ENCODE assay signal across 8 cellular contexts in genomic region chr1:94463765-94464330, GRCh38. TPM values are rescaled to one million over a fixed set of nuclear protein-coding genes. Genes with fewer than 3 reads are reported as not detected.
A peak's percentile ranks its signal among the peaks of the same experiment; 100 is the strongest.
DNase-seq lines count a peak whose midpoint lies in the region; ATAC-seq, FAIRE-seq and TF ChIP-seq lines count a peak whose summit lies in the region.

No MANE protein-coding gene starts in this region.

- H3K9me1 ChIP-seq in endothelial cell of umbilical vein (replicated peaks; ENCODE audit: control insufficient read depth, extremely low read depth, insufficient read depth, low read length) = no peaks in the 10 kb centered on the region

- H3K4me3 ChIP-seq in endothelial cell of umbilical vein (replicated peaks in 1 of 3; ENCODE audit: insufficient read depth in 1 of 3, low read depth in 1 of 3, low read length in 3 of 3) = no peak overlapping the region

- no peak overlapping the region for H3K9ac ChIP-seq in endothelial cell of umbilical vein (replicated peaks; ENCODE audit: extremely low read depth, insufficient read depth, low read length)

- dilution Hi-C loops in endothelial cell of umbilical vein (cut with MboI; ENCODE audit: extremely low pct_ligation_motif_present, low sequenced_read_pairs) = no loop called here

- H3K4me2 ChIP-seq in endothelial cell of umbilical vein (ENCODE audit: insufficient read depth, low read length) = no peak overlapping the region

- no peaks in the 10 kb centered on the region for H3K27me3 ChIP-seq in endothelial cell of umbilical vein (ENCODE audit: control insufficient read depth in 2 of 2, insufficient read depth in 2 of 2, low read length in 2 of 2)

- H4K20me1 ChIP-seq in endothelial cell of umbilical vein (replicated peaks; ENCODE audit: control insufficient read depth, extremely low read depth, insufficient read depth, low read length) = no peaks in the 10 kb centered on the region

- no peaks in the 10 kb centered on the region for H3K4me1 ChIP-seq in endothelial cell of umbilical vein (ENCODE audit: control insufficient read depth, extremely low read depth, insufficient read depth, low read length)

- H3K79me2 ChIP-seq in endothelial cell of umbilical vein (ENCODE audit: control insufficient read depth, insufficient read depth, low read length) = no peaks in the 10 kb centered on the region

- no peaks in the 10 kb centered on the region for H3K9me3 ChIP-seq in endothelial cell of umbilical vein (replicated peaks; ENCODE audit: control insufficient read depth, insufficient read depth, low read length)

- ATAC-seq in HG03565 (IDR thresholded peaks at IDR 0.05; ENCODE audit: unreplicated experiment) (peak; percentile 43), HG02970 (IDR thresholded peaks at IDR 0.05; ENCODE audit: low FRiP score, unreplicated experiment) (no peak)

- intact Hi-C loops in endothelial cell of umbilical vein (cut with micrococcal nuclease) = loop anchor here (1.0 to 5.0 kb wide), 3 partner anchors 112 to 437 kb away; no protein-coding TSS in a partner anchor

- no peaks in the 10 kb centered on the region for H3K36me3 ChIP-seq in endothelial cell of umbilical vein (ENCODE audit: control insufficient read depth in 2 of 2, extremely low read depth in 1 of 2, insufficient read depth in 2 of 2, low read length in 2 of 2)

- peak; percentile 18 for DNase-seq in NCI-H1092 treated with DMSO at 0.1 percent for 48 hours (lab: John Stamatoyannopoulos, UW)
- DNase-seq in NCI-H1092 (lab: John Stamatoyannopoulos, UW) = no peak
- DNase-seq in RCC 7860 (ENCODE audit: low spot score) = peak; percentile 51
- peak; percentile 74 for DNase-seq in endothelial cell of umbilical vein (ENCODE audit: low read depth, low spot score)
- DNase-seq in myocyte (ENCODE audit: low read depth) = peak; percentile 64
- DNase-seq in epidermal melanocyte (ENCODE audit: insufficient read length, low spot score) = no peak

- no peak overlapping the region for H3K27ac ChIP-seq in endothelial cell of umbilical vein (ENCODE audit: insufficient read depth, low read depth, low read length)

- no peak for TF ChIP-seq POLR2A in endothelial cell of umbilical vein (IDR thresholded peaks at IDR 0.05; ENCODE audit: low read depth, low read length)

- CTCF ChIA-PET in endothelial cell of umbilical vein (lab: Charles Lee) = interaction anchor here (0.6 to 4.5 kb wide), 16 partner anchors 11 to 581 kb away, joined by 3 to 57 read pairs (median 4); no protein-coding TSS in a partner anchor

- TF ChIP-seq CTCF in endothelial cell of umbilical vein (IDR thresholded peaks at IDR 0.05; ENCODE audit: extremely low read depth in 1 of 2, insufficient read depth in 1 of 2, low read depth in 1 of 2, low read length in 2 of 2) = peak in 1 of 2 donors; percentile 47

- BruUV-seq in endothelial cell of umbilical vein (replicated peaks; lab: Mats Ljungman, UMichigan) = no TSS peak

- H2AFZ ChIP-seq in endothelial cell of umbilical vein (ENCODE audit: low read depth, low read length) = no peak overlapping the region

- FAIRE-seq in RCC 7860 (lab: Jason Lieb, UNC) (peak; percentile 69), endothelial cell of umbilical vein (lab: Jason Lieb, UNC) (no peak)

- POLR2A ChIA-PET in endothelial cell of umbilical vein (lab: Charles Lee) = no interaction called here

TF ChIP-seq in endothelial cell of umbilical vein, 7 proteins besides CTCF, POLR2A, EP300 and RAD21:
- no peak for TF ChIP-seq POLR2AphosphoS5 (IDR thresholded peaks at IDR 0.05; ENCODE audit: insufficient read depth, low read depth, low read length)
- TF ChIP-seq GATA2 (IDR thresholded peaks at IDR 0.05; ENCODE audit: insufficient read depth, insufficient read length, low read depth, low read length) = no peak
- no peak for TF ChIP-seq MYC (IDR thresholded peaks at IDR 0.05; ENCODE audit: low read depth, low read length)
- TF ChIP-seq FOS (IDR thresholded peaks at IDR 0.05; ENCODE audit: borderline replicate concordance, insufficient read depth, low read length) = no peak
- no peak for TF ChIP-seq MAX (IDR thresholded peaks at IDR 0.05; ENCODE audit: insufficient read depth, insufficient read length)
- TF ChIP-seq JUN (IDR thresholded peaks at IDR 0.05; ENCODE audit: borderline replicate concordance, insufficient read depth, insufficient read length, low read depth) = no peak
- no peak for TF ChIP-seq EZH2 (IDR thresholded peaks at IDR 0.05; ENCODE audit: borderline replicate concordance, low read depth, low read length, severe bottlenecking)

RNA-seq across cellular contexts. Expression of gene ABCD3, which starts 45.7 kb away (rescaled TPM):
- 31.6 and 32.6 TPM in 2 replicates for total RNA-seq in endothelial cell of umbilical vein
- 4.6 and 6.3 TPM in 2 replicates for polyA plus RNA-seq in endothelial cell of umbilical vein
- 7.3 and 7.6 TPM in 2 replicates for polyA plus RNA-seq in endothelial cell of umbilical vein (2011; cell fraction: cytosol; rRNA removed)
- polyA plus RNA-seq in endothelial cell of umbilical vein (2011; cell fraction: nucleus; rRNA removed) = 18.4 and 24.5 TPM in 2 replicates
- 16.4 and 27.7 TPM in 2 replicates for polyA plus RNA-seq in endothelial cell of umbilical vein (2012)
- polyA minus RNA-seq in endothelial cell of umbilical vein = 10.7 and 13.1 TPM in 2 replicates
- 24.8 TPM for polyA minus RNA-seq in endothelial cell of umbilical vein (2011; cell fraction: cytosol; rRNA and poly(A)+ RNA removed)
- 21.7 and 28.3 TPM in 2 replicates for polyA minus RNA-seq in endothelial cell of umbilical vein (2011; cell fraction: nucleus; rRNA and poly(A)+ RNA removed)
- total RNA-seq in myocyte = 42.0 and 43.2 TPM in 2 replicates
- polyA plus RNA-seq in myocyte (2012) = 13.7 TPM

Comparison
In these comparisons a context has a peak if more than half of its experiments do, and no peak if none do; other contexts are left out.
1. DNase-seq: peak in NCI-H1092 treated with DMSO at 0.1 percent for 48 hours (single experiment), RCC 7860 (single experiment), endothelial cell of umbilical vein (single experiment) and myocyte (single experiment); none in NCI-H1092 (single experiment) and epidermal melanocyte (single experiment).